In genomic region chr18:22452226-22452668, GRCh38 we compare ENCODE assay signal across 1 cellular context.
TF ChIP-seq lines count a peak whose summit lies in the region.

No MANE protein-coding gene starts in this region.

TF ChIP-seq in K562, 482 proteins besides CTCF, POLR2A, EP300 and RAD21 (continued from another document and continues in another):
- no peak for TF ChIP-seq ZBTB43 (CRISPR knock-in tag; IDR thresholded peaks at IDR 0.05)
- TF ChIP-seq ZNF589 (CRISPR knock-in tag; IDR thresholded peaks at IDR 0.05; ENCODE audit: low read depth), result no peak
- TF ChIP-seq HLTF (IDR thresholded peaks at IDR 0.05), result peak; percentile 58; the same call in 1 of the 2 replicates
- TF ChIP-seq LARP7 (IDR thresholded peaks at IDR 0.05), result peak; percentile 41; the same call in 1 of the 2 replicates
- TF ChIP-seq SREBF1 (IDR thresholded peaks at IDR 0.05; ENCODE audit: borderline replicate concordance, low read depth, low read length), result no peak
- no peak for TF ChIP-seq RBBP5 (IDR thresholded peaks at IDR 0.05; ENCODE audit: borderline replicate concordance, insufficient read depth, low read length, poor library complexity, severe bottlenecking)
- TF ChIP-seq HNRNPUL1 (IDR thresholded peaks at IDR 0.05; ENCODE audit: low read length), result no peak
- no peak for TF ChIP-seq ZNF764 (CRISPR knock-in tag; IDR thresholded peaks at IDR 0.05; ENCODE audit: low read depth)
- TF ChIP-seq TRIM24 (IDR thresholded peaks at IDR 0.05), result no peak
- peak; percentile 14 for TF ChIP-seq TAF1 (IDR thresholded peaks at IDR 0.05; ENCODE audit: control insufficient read depth, extremely low read depth, insufficient read depth, low read length, severe bottlenecking)
- no peak for TF ChIP-seq MBD2 (IDR thresholded peaks at IDR 0.05; ENCODE audit: borderline replicate concordance, low read depth)
- no peak for TF ChIP-seq SMARCA5 (IDR thresholded peaks at IDR 0.05)
- TF ChIP-seq CREB3L1 (IDR thresholded peaks at IDR 0.05; ENCODE audit: borderline replicate concordance, low read depth), result no peak
- peak; percentile 83 for TF ChIP-seq ZNF316 (IDR thresholded peaks at IDR 0.05)
- no peak for TF ChIP-seq CTBP1 (IDR thresholded peaks at IDR 0.05; ENCODE audit: borderline replicate concordance)
- no peak for TF ChIP-seq HMG20A (CRISPR knock-in tag; conservative IDR thresholded peaks at IDR 0.05)
- TF ChIP-seq TEAD4 (IDR thresholded peaks at IDR 0.05; ENCODE audit: low read length), result 0 out of 2 replicates have a peak, but pooled peaks have one; percentile 22
- no peak for TF ChIP-seq TEAD4 (CRISPR knock-in tag; IDR thresholded peaks at IDR 0.05; ENCODE audit: borderline replicate concordance)
- no peak for TF ChIP-seq FOXJ3 (CRISPR knock-in tag; IDR thresholded peaks at IDR 0.05)
- peak; percentile 53; the same call in 1 of the 2 replicates for TF ChIP-seq TCF3 (CRISPR knock-in tag; IDR thresholded peaks at IDR 0.05)
- TF ChIP-seq DNMT1 (IDR thresholded peaks at IDR 0.05), result no peak
- peak; percentile 61 for TF ChIP-seq MGA (IDR thresholded peaks at IDR 0.05)
- peak; percentile 40 to 59; a peak in 2 of 4 replicates for TF ChIP-seq MLLT1 (IDR thresholded peaks at IDR 0.05)
- TF ChIP-seq ZNF143 (CRISPR knock-in tag; IDR thresholded peaks at IDR 0.05), result no peak
- TF ChIP-seq MIER1 (IDR thresholded peaks at IDR 0.05; ENCODE audit: low read depth), result 0 out of 2 replicates have a peak, but pooled peaks have one; percentile 49
- no peak for TF ChIP-seq HBP1 (CRISPR knock-in tag; IDR thresholded peaks at IDR 0.05)
- peak; percentile 41; the same call in 1 of the 2 replicates for TF ChIP-seq MTA1 (IDR thresholded peaks at IDR 0.05; ENCODE audit: borderline replicate concordance)
- TF ChIP-seq DIDO1 (tag; IDR thresholded peaks at IDR 0.05; ENCODE audit: low read depth), result no peak
- TF ChIP-seq ZFX (CRISPR knock-in tag; IDR thresholded peaks at IDR 0.05), result peak; percentile 60
- no peak for TF ChIP-seq E2F8 (IDR thresholded peaks at IDR 0.05; ENCODE audit: low read depth, partially characterized antibody)
- no peak for TF ChIP-seq GATAD2A (IDR thresholded peaks at IDR 0.05)
- no peak for TF ChIP-seq MAX (CRISPR knock-in tag; IDR thresholded peaks at IDR 0.05)
- no peak for TF ChIP-seq TRIM28 (IDR thresholded peaks at IDR 0.05)
- TF ChIP-seq BCL6 (CRISPR knock-in tag; IDR thresholded peaks at IDR 0.05), result no peak
- peak; percentile 52; the same call in 1 of the 2 replicates for TF ChIP-seq SMARCA4 (IDR thresholded peaks at IDR 0.05)
- TF ChIP-seq HNRNPK (IDR thresholded peaks at IDR 0.05; ENCODE audit: low read depth, low read length, poor library complexity, severe bottlenecking), result peak; percentile 40
- TF ChIP-seq TGIF2 (CRISPR knock-in tag; IDR thresholded peaks at IDR 0.05), result no peak
- no peak for TF ChIP-seq NR0B1 (IDR thresholded peaks at IDR 0.05; ENCODE audit: partially characterized antibody)
- TF ChIP-seq ZKSCAN8 (CRISPR knock-in tag; IDR thresholded peaks at IDR 0.05), result no peak
- TF ChIP-seq PURB (CRISPR knock-in tag; IDR thresholded peaks at IDR 0.05; ENCODE audit: low read depth), result no peak
- TF ChIP-seq CBFA2T2 (conservative IDR thresholded peaks at IDR 0.05), result peak; percentile 20; the same call in 1 of the 2 replicates
- TF ChIP-seq CBX3 (IDR thresholded peaks at IDR 0.05; ENCODE audit: borderline replicate concordance in 1 of 2, low read length in 2 of 2), result no peak
- TF ChIP-seq MTA2 (IDR thresholded peaks at IDR 0.05; ENCODE audit: low read depth), result peak; percentile 14; the same call in 1 of the 2 replicates
- TF ChIP-seq FOXK2 (conservative IDR thresholded peaks at IDR 0.05 in 1 of 2, IDR thresholded peaks at IDR 0.05 in 1 of 2; ENCODE audit: low read depth in 2 of 2), result 0 out of 4 replicates have a peak, but pooled peaks of 1 of the 2 experiments have one; percentile 25
